ENCODE assay signal across 1 cellular context in the genomic region with DNA sequence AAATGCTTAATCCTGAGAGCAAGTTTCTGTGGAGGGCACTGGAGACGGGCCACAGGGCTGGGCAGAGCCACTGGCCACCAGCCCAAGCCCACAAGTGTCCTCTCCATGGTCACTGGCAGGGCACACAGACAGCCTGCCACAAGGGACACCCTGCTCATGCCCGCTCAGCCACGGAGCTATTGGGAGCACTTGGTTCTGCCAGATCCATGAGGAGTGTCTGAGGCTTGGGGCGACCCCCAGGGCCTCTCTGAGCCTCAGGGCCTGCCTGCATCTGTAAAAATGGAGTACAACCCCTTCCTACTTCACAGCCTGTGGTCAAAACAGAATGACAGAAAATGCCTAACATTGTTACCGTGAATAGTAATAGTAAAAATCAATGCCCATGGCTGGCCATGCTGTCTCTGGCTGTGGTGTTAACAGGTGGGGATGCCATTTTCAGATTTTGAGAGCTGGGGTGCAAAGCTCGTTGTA.
TF ChIP-seq lines count a peak whose summit lies in the region.

No MANE protein-coding gene starts in this region.

TF ChIP-seq in IMR-90, 13 proteins besides CTCF, POLR2A, EP300 and RAD21:
- TF ChIP-seq, protein P1, sequence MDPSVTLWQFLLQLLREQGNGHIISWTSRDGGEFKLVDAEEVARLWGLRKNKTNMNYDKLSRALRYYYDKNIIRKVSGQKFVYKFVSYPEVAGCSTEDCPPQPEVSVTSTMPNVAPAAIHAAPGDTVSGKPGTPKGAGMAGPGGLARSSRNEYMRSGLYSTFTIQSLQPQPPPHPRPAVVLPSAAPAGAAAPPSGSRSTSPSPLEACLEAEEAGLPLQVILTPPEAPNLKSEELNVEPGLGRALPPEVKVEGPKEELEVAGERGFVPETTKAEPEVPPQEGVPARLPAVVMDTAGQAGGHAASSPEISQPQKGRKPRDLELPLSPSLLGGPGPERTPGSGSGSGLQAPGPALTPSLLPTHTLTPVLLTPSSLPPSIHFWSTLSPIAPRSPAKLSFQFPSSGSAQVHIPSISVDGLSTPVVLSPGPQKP (IDR thresholded peaks at IDR 0.05; ENCODE audit: borderline replicate concordance, low read depth, low read length): no peak
- TF ChIP-seq, protein P2, sequence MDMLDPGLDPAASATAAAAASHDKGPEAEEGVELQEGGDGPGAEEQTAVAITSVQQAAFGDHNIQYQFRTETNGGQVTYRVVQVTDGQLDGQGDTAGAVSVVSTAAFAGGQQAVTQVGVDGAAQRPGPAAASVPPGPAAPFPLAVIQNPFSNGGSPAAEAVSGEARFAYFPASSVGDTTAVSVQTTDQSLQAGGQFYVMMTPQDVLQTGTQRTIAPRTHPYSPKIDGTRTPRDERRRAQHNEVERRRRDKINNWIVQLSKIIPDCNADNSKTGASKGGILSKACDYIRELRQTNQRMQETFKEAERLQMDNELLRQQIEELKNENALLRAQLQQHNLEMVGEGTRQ (IDR thresholded peaks at IDR 0.05; ENCODE audit: low read depth, low read length): no peak
- TF ChIP-seq FOS (IDR thresholded peaks at IDR 0.05; ENCODE audit: low read depth, low read length): no peak
- TF ChIP-seq CEBPB (IDR thresholded peaks at IDR 0.05; ENCODE audit: low read depth, low read length): no peak
- no peak for TF ChIP-seq MXI1 (IDR thresholded peaks at IDR 0.05; ENCODE audit: borderline replicate concordance, low read depth, low read length)
- no peak for TF ChIP-seq RFX5 (IDR thresholded peaks at IDR 0.05; ENCODE audit: low read depth, low read length)
- no peak for TF ChIP-seq MAFK (IDR thresholded peaks at IDR 0.05; ENCODE audit: low read depth, low read length)
- TF ChIP-seq CHD1 (IDR thresholded peaks at IDR 0.05; ENCODE audit: low read depth, low read length): no peak
- no peak for TF ChIP-seq NFE2L2 (IDR thresholded peaks at IDR 0.05; ENCODE audit: low read depth, low read length)
- TF ChIP-seq SMC3 (IDR thresholded peaks at IDR 0.05; ENCODE audit: low read depth, low read length): no peak
- TF ChIP-seq RCOR1 (IDR thresholded peaks at IDR 0.05; ENCODE audit: insufficient replicate concordance, low read length): no peak
- no peak for TF ChIP-seq BHLHE40 (IDR thresholded peaks at IDR 0.05; ENCODE audit: low read depth, low read length)
- TF ChIP-seq MAZ (IDR thresholded peaks at IDR 0.05; ENCODE audit: borderline replicate concordance, low read depth, low read length): no peak
